ENCODE assay signal across 8 cellular contexts in the genomic region with DNA sequence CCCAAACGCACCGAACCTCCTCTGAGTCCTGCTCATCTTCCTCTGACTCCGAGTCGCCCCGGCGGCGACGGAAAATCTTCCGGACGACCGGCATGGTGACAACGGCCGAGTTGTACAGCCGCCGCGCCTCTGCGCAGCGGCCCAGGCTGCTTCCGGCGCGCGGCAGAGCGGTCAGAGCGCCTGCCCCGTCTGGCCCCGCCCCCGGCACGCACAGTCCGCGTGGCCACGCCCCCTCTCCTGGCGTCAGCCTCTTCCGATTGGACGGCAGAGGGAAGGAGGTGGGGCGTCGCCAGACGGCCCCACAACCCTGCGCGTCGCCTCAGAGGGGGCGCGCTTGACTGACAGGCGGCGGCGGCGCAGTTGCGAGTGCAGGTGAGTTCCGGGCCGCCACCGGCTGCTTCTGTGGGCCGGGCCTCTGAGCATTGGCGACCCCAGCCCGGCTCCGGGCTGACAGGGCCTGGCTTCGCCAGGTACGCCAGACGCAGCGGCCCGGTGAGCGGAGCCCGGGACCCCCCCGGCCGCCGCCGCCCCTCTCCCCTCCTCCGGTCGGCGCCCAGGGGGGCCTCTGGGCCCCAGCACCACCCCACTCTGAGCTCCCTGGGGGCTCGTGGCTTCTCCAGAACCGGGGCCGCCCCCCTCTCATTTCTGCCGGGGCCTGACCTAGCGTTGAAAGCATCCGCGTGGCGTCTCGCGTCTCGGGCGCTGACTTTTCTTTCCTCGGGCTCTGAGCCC. TPM values are rescaled to one million over a fixed set of nuclear protein-coding genes. Genes with fewer than 3 reads are reported as not detected.
DNase-seq lines count a peak whose midpoint lies in the region; ATAC-seq lines count a peak whose summit lies in the region.

Gene C9orf78 (minus strand): TSS at position 148 of the 732 bp plus-strand sequence. CDS start 54 bp downstream, at position 94.
Gene USP20 (plus strand): TSS at position 331 of the 732 bp plus-strand sequence. CDS start 17,098 bp downstream, outside the sequence.

- POLR2A ChIA-PET in activated CD8-positive, alpha-beta memory T cell treated with anti-CD3 and anti-CD28 coated beads for 36 hours (lab: Charles Lee), result interaction anchor here (0.6 to 1.6 kb wide), 7 partner anchors 12 to 294 kb away, joined by 3 to 7 read pairs (median 3); partner anchors contain the start of gene TOR1A

- CTCF ChIA-PET in activated CD8-positive, alpha-beta memory T cell treated with anti-CD3 and anti-CD28 coated beads for 36 hours (lab: Charles Lee), result interaction anchor here (0.6 to 1.3 kb wide), 3 partner anchors 15 to 109 kb away, joined by 3 to 9 read pairs (median 3); no protein-coding TSS in a partner anchor

- peak; percentile 91 for ATAC-seq in GM21360 (IDR thresholded peaks at IDR 0.05; ENCODE audit: unreplicated experiment)

- DNase-seq in CMK (ENCODE audit: low read depth) (peak; percentile 89), HT1080 (ENCODE audit: low read depth) (peak; percentile 88), NOMO-1 (lab: John Stamatoyannopoulos, UW; ENCODE audit: unreplicated experiment in 2 of 2) (peak; percentile 95 to 97), medulla oblongata (ENCODE audit: extremely low spot score) (peak; percentile 98)
- peak; percentile 96 for DNase-seq in effector CD8-positive, alpha-beta T cell (lab: John Stamatoyannopoulos, UW)
- peak; percentile 93 to 99 (median 96) for DNase-seq in stimulated activated CD4-positive, alpha-beta T cell treated with anti-CD3 and anti-CD28 coated beads, TNF-alpha, amount 100 ng/mL, for 48 hours (ENCODE audit: low read depth in 3 of 3)

RNA-seq across cellular contexts. Expression of gene C9orf78, which starts in this region (rescaled TPM):
- total RNA-seq in HT1080 (2014; rRNA removed; shearing (Covaris generic)), result 86.5 and 101 TPM in 2 replicates
- 79.0 and 117 TPM in 2 replicates for polyA plus RNA-seq in HT1080 (2015; cell fraction: cytosol; rRNA removed)
- 24.4 and 32.4 TPM in 2 replicates for polyA plus RNA-seq in HT1080 (2015; cell fraction: nucleus; rRNA removed)
- total RNA-seq in activated CD8-positive, alpha-beta memory T cell treated with anti-CD3 and anti-CD28 coated beads for 36 hours, result 10 to 100 TPM; 70.0 to 72.3 TPM

RNA-seq across cellular contexts. Expression of gene USP20, which starts in this region (rescaled TPM):
- total RNA-seq in HT1080 (2014; rRNA removed; shearing (Covaris generic)), result 5.9 and 7.5 TPM in 2 replicates
- polyA plus RNA-seq in HT1080 (2015; cell fraction: cytosol; rRNA removed), result 11.2 and 15.2 TPM in 2 replicates
- polyA plus RNA-seq in HT1080 (2015; cell fraction: nucleus; rRNA removed), result 48.2 and 51.1 TPM in 2 replicates
- total RNA-seq in activated CD8-positive, alpha-beta memory T cell treated with anti-CD3 and anti-CD28 coated beads for 36 hours, result 10 to 100 TPM; 52.2 to 54.2 TPM

Comparison
In these comparisons a context has a peak if more than half of its experiments do, and no peak if none do; other contexts are left out.
1. Peak in every context shown above with its lines: DNase-seq and ATAC-seq.